ENCODE assay signal across 27 cellular contexts in genomic region chrX:87005183-87005582, GRCh38.
"Had no signal": no experiment of that assay in that cellular context is flagged by ENCODE, and none has a peak within 500 bp of the region (broad histone marks: within the 10 kb centered on the region; RNA-seq: fewer than 3 reads in every experiment).

No MANE protein-coding gene starts in this region.

- FAIRE-seq: urothelium cell line had no signal

- H3K36me3 ChIP-seq: stomach, suprapubic skin, thoracic aorta, thyroid gland, tibial artery, tibial nerve, transverse colon, upper lobe of left lung, upper lobe of right lung, uterus, vagina had no signal

- H3K9me3 ChIP-seq: suprapubic skin, testis, thoracic aorta, thyroid gland, tibial nerve, transverse colon, upper lobe of left lung, upper lobe of right lung, uterus, vagina had no signal

- ATAC-seq: stimulated activated effector memory CD8-positive, alpha-beta T cell treated with anti-CD3 and anti-CD28 coated beads, Interleukin-12 subunit alpha, Interleukin-12 subunit beta, amount 100 ng/mL, for 72 hours; stimulated activated memory B cell treated with anti-CD40 and anti-IgM and Interleukin-4, amounts not matched to agents 10 μg/mL and 1 μg/mL and 100 μg/mL, for 72 hours; stimulated activated naive B cell treated with anti-CD40 and anti-IgM and Interleukin-4, amounts not matched to agents 10 μg/mL and 1 μg/mL and 100 μg/mL, for 72 hours; stimulated activated naive CD8-positive, alpha-beta T cell treated with anti-CD3 and anti-CD28 coated beads, Interleukin-15, amount 100 ng/mL, for 72 hours; stimulated activated naive CD8-positive, alpha-beta T cell treated with anti-CD3 and anti-CD28 coated beads, Interleukin-15, Interleukin-2, amounts not matched to agents 100 U/mL and 50 U/mL, for 24 hours; upper lobe of right lung had no signal

- H3K4me1 ChIP-seq: stomach, suprapubic skin, testis, thyroid gland, tibial artery, tibial nerve, transverse colon, upper lobe of left lung, upper lobe of right lung, uterus, vagina had no signal

- DNase-seq: stimulated activated CD4-positive, alpha-beta T cell treated with anti-CD3 and anti-CD28 coated beads, Interleukin-2, amount 100 ng/mL, for 48 hours; stimulated activated CD4-positive, alpha-beta T cell treated with anti-CD3 and anti-CD28 coated beads, Interleukin-4, amount 100 ng/mL, for 1 hour; stimulated activated CD4-positive, alpha-beta T cell treated with anti-CD3 and anti-CD28 coated beads, Interleukin-4, amount 100 ng/mL, for 24 hours; stimulated activated CD4-positive, alpha-beta T cell treated with anti-CD3 and anti-CD28 coated beads, Interleukin-4, amount 100 ng/mL, for 4 hours; stimulated activated CD8-positive, alpha-beta memory T cell treated with anti-CD3 and anti-CD28 coated beads, Interleukin-4, amount 100 ng/mL, for 48 hours; stimulated activated naive B cell treated with anti-CD40 and anti-IgM and Interleukin-4, amounts not matched to agents 10 μg/mL and 1 μg/mL and 100 μg/mL, for 72 hours; stimulated activated naive CD4-positive, alpha-beta T cell; stimulated activated naive CD4-positive, alpha-beta T cell treated with Interleukin-2 at 50 U/mL for 16 hours; stimulated activated naive CD8-positive, alpha-beta T cell treated with anti-CD3 and anti-CD28 coated beads, Interleukin-15, amount 100 ng/mL, for 72 hours; stimulated activated naive CD8-positive, alpha-beta T cell treated with anti-CD3 and anti-CD28 coated beads, Interleukin-15, Interleukin-2, amounts not matched to agents 100 U/mL and 50 U/mL, for 24 hours; stomach; substantia nigra; testis; thyroid gland; tibial artery; transverse colon; trophoblast cell; upper lobe of left lung; upper lobe of right lung; uterus had no signal

- H3K27me3 ChIP-seq: stomach, suprapubic skin, testis, thyroid gland, tibial artery, transverse colon, upper lobe of left lung, upper lobe of right lung, uterus, vagina had no signal

- H3K27ac ChIP-seq: stomach, suprapubic skin, testis, thoracic aorta, thyroid gland, tibial artery, tibial nerve, transverse colon, upper lobe of left lung, upper lobe of right lung, uterus, vagina had no signal

- H3K4me3 ChIP-seq: stomach, suprapubic skin, testis, thoracic aorta, thyroid gland, tibial artery, tibial nerve, transverse colon, upper lobe of left lung, upper lobe of right lung, uterus, vagina had no signal
